ENCODE assay signal across 8 cellular contexts in the genomic region with DNA sequence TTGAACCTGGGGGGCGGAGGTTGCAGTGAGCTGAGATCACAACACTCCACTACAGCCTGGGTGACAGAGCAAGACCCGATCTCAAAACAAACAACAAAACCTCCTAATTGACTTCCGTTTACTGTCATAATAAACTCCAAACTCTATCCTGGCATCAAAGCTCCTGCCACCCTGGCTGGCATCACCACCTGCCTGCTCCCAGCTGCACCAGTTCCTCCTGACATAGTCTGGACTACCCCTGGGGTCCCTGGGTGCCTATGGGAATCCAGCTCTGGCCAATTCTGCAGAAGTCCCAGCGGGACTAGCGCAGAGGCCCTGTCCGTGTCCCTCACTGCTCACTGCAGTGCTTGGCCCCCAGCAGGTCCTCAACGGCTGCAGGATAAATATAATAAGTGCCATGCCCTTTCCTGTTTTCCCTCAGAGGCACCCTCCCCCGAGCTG. TPM values are rescaled to one million over a fixed set of nuclear protein-coding genes. Genes with fewer than 3 reads are reported as not detected.
DNase-seq lines count a peak whose midpoint lies in the region; ATAC-seq and TF ChIP-seq lines count a peak whose summit lies in the region.

No MANE protein-coding gene starts in this region.

- ATAC-seq in GM18511 (IDR thresholded peaks at IDR 0.05; ENCODE audit: unreplicated experiment) = no peak
- ATAC-seq in HG03095 (IDR thresholded peaks at IDR 0.05; ENCODE audit: unreplicated experiment) = no peak
- no peak for ATAC-seq in GM21825 (IDR thresholded peaks at IDR 0.05; ENCODE audit: unreplicated experiment)

- peaks cover 42 to 79% (median 68%) of the 10 kb centered on the region in 6 donors for H3K4me1 ChIP-seq in spleen

- H3K27ac ChIP-seq in SK-N-MC (no peak overlapping the region), spleen (peak overlapping the region; percentile 3 to 92 (median 82))

- H3K9me3 ChIP-seq in SK-N-MC (ENCODE audit: low read depth, low read length) (no peaks in the 10 kb centered on the region), spleen (no peaks in the 10 kb centered on the region)

- no peaks in the 10 kb centered on the region for H3K27me3 ChIP-seq in spleen (replicated peaks in 1 of 7)

- intact Hi-C loops in spleen (cut with DNase I; ENCODE audit: low total_unique reads) = no loop called here

- H3K36me3 ChIP-seq in SK-N-MC (ENCODE audit: insufficient read depth, low read length) (peaks cover 7% of the 10 kb centered on the region; the same call in 1 of the 2 replicates), spleen (peaks cover 0 to 35% (median 15%) of the 10 kb centered on the region in 6 donors)

- no peak for TF ChIP-seq POLR2A in spleen (IDR thresholded peaks at IDR 0.05)

- peak overlapping the region; percentile 80 for H3K9ac ChIP-seq in SK-N-MC (ENCODE audit: insufficient read length)

- TF ChIP-seq CTCF in foreskin fibroblast (IDR thresholded peaks at IDR 0.05; ENCODE audit: low read depth, low read length) (no peak), spleen (IDR thresholded peaks at IDR 0.05 in 8 of 11, conservative IDR thresholded peaks at IDR 0.05 in 3 of 11) (peak in 1 of 11 experiments; percentile 35)

- 20 to 29% (median 26%) methylated on average over 7 to 8 of the region's 8 CpGs for WGBS in spleen, 5 donors

- H3K4me3 ChIP-seq in SK-N-MC (peak overlapping the region; percentile 88), foreskin fibroblast (ENCODE audit: low read depth in 1 of 2, low read length in 2 of 2) (peak overlapping the region; percentile 70 to 85), spleen (peak overlapping the region; percentile 70 to 99 (median 90))

- DNase-seq in NCI-H1105 treated with DMSO at 0.1 percent for 48 hours (lab: John Stamatoyannopoulos, UW) (peak; percentile 19), NCI-H1105 (lab: John Stamatoyannopoulos, UW) (no peak), SK-N-MC (ENCODE audit: low read depth, low spot score) (no peak), foreskin fibroblast (no peak), spleen (no peak)

RNA-seq across cellular contexts. Expression of gene NTHL1, which starts 0.7 kb away (rescaled TPM):
- total RNA-seq in spleen = 10 to 100 TPM in 6 of 7 donors, 1 to 10 TPM in 1; 9.6 to 29.6 (median 20.0) TPM
- 10 to 100 TPM; 31.3 to 52.1 (median 37.0) TPM for polyA plus RNA-seq in spleen

RNA-seq across cellular contexts. Expression of gene TSC2, which starts 0.9 kb away (rescaled TPM):
- 100 to 1,000 TPM in 4 of 7 donors, 10 to 100 TPM in 3; 63.8 to 185 (median 103) TPM for total RNA-seq in spleen
- 10 to 100 TPM; 20.7 to 82.0 (median 53.3) TPM for polyA plus RNA-seq in spleen

RNA-seq across cellular contexts. Expression of gene NHERF2, which starts 20.2 kb away (rescaled TPM):
- total RNA-seq in spleen = 100 to 1,000 TPM in 4 of 7 donors, 10 to 100 TPM in 3; 62.4 to 179 (median 126) TPM
- 100 to 1,000 TPM in 1 of 3 donors, 10 to 100 TPM in 2; 64.6 to 218 (median 71.2) TPM for polyA plus RNA-seq in spleen

RNA-seq across cellular contexts. Expression of gene NPW, which starts 27.3 kb away (rescaled TPM):
- 1 to 10 TPM in 1 of 7 donors, under 1 TPM in 3, not detected in 3; 0.51 to 1.9 (median 0.89) TPM for total RNA-seq in spleen
- 1 to 10 TPM in 2 of 3 donors, under 1 TPM in 1; 0.30 to 2.5 (median 2.3) TPM for polyA plus RNA-seq in spleen

RNA-seq across cellular contexts. Expression of gene ZNF598, which starts 37.3 kb away (rescaled TPM):
- total RNA-seq in spleen = 10 to 100 TPM; 34.6 to 56.2 (median 47.2) TPM
- polyA plus RNA-seq in spleen = 10 to 100 TPM; 21.8 to 45.5 (median 29.0) TPM
